In the genomic region with DNA sequence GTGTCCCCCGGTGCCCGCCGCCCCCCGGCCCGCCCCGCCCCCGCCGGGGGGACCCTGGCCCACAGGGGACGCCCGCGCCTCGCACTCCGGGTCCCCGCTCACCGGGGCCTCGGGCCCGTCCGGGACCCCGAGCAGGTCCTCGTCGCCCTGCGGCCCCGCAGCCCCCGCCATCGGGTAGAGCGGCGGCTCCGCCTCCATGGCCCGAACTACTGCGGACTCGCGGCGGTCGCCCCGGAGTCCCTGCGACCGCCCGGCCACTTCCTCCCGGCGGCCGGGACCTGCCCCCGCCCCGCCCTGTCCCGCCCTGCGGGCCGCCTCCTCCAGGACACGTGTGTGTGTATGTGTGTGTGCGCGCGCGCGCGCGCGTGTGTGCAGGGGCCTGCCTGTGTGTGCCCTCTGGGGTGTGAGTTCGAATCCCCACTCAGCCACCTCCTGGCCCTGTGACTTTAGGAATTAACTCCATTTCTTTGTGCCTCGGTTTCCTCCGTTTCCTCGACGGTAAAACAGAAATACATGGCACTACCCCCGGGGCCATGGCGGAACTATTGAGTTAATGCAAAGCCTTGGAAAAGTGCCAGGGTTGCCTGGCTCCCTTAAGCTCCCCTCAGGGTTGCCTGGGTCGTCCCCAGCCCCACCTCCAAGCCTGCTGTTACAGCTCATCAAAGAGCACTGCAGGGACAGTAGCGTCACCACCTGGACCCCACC, we compare ENCODE assay signal across 8 cellular contexts. TPM values are rescaled to one million over a fixed set of nuclear protein-coding genes. Genes with fewer than 3 reads are reported as not detected.
DNase-seq lines count a peak whose midpoint lies in the region; ATAC-seq and TF ChIP-seq lines count a peak whose summit lies in the region.

A gene with protein sequence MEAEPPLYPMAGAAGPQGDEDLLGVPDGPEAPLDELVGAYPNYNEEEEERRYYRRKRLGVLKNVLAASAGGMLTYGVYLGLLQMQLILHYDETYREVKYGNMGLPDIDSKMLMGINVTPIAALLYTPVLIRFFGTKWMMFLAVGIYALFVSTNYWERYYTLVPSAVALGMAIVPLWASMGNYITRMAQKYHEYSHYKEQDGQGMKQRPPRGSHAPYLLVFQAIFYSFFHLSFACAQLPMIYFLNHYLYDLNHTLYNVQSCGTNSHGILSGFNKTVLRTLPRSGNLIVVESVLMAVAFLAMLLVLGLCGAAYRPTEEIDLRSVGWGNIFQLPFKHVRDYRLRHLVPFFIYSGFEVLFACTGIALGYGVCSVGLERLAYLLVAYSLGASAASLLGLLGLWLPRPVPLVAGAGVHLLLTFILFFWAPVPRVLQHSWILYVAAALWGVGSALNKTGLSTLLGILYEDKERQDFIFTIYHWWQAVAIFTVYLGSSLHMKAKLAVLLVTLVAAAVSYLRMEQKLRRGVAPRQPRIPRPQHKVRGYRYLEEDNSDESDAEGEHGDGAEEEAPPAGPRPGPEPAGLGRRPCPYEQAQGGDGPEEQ (minus strand): TSS at position 252 of the 705 bp plus-strand sequence. CDS start 54 bp downstream, at position 198.

- peaks cover 7% of the 10 kb centered on the region for H3K27me3 ChIP-seq in endodermal cell (ENCODE audit: control insufficient read depth, insufficient read depth, low read length, poor library complexity, severe bottlenecking)

- peak within 1 kb of the TSS; percentile 68 for H3K4me3 ChIP-seq in endodermal cell (ENCODE audit: low read length)

- no peak within 1 kb of the TSS for H3K27ac Mint-ChIP-seq in endodermal cell

- H3K4me3 Mint-ChIP-seq in endodermal cell, result peak within 1 kb of the TSS; percentile 55

- ATAC-seq in HG03039 (IDR thresholded peaks at IDR 0.05; ENCODE audit: unreplicated experiment), result peak; percentile 45

- no peaks in the 10 kb centered on the region for H3K36me3 ChIP-seq in endodermal cell (ENCODE audit: control insufficient read depth, insufficient read depth, low read length)

- H3K9me3 Mint-ChIP-seq in endodermal cell, result peaks cover 3% of the 10 kb centered on the region

- TF ChIP-seq CTCF in endodermal cell (conservative IDR thresholded peaks at IDR 0.05), result no peak

- peaks cover 4% of the 10 kb centered on the region for H3K36me3 Mint-ChIP-seq in endodermal cell (ENCODE audit: low read depth)

- 8 to 21% methylated on average over 16 to 64 of the region's 64 CpGs for WGBS in endodermal cell (ENCODE audit: insufficient coverage in 1 of 2, insufficient read length in 1 of 2), 2 experiments

- H3K4me1 Mint-ChIP-seq in endodermal cell, result peaks cover 2% of the 10 kb centered on the region

- peaks cover 8% of the 10 kb centered on the region for H3K27me3 Mint-ChIP-seq in endodermal cell (ENCODE audit: insufficient read depth)

- H3K4me1 ChIP-seq in endodermal cell (ENCODE audit: control insufficient read depth, insufficient read depth, low read length), result no peaks in the 10 kb centered on the region

- no peak within 1 kb of the TSS for H3K9ac ChIP-seq in endodermal cell (ENCODE audit: extremely low read depth, low read length, poor library complexity, severe bottlenecking)

- DNase-seq in NCI-H1436 (lab: John Stamatoyannopoulos, UW), result peak; percentile 23
- DNase-seq in NCI-H1436 treated with DMSO at 0.1 percent for 48 hours (lab: John Stamatoyannopoulos, UW), result no peak
- peak; percentile 77 for DNase-seq in NOMO-1 treated with DMSO at 0.1 percent for 48 hours (lab: John Stamatoyannopoulos, UW; ENCODE audit: unreplicated experiment)
- peak; percentile 48 to 55 for DNase-seq in activated CD8-positive, alpha-beta memory T cell treated with anti-CD3 and anti-CD28 coated beads for 4 hours (ENCODE audit: low read depth in 2 of 2)
- peak; percentile 91 for DNase-seq in endodermal cell
- peak; percentile 90 for DNase-seq in mucosa of gallbladder (ENCODE audit: low spot score)
- DNase-seq in stimulated activated CD8-positive, alpha-beta memory T cell treated with anti-CD3 and anti-CD28 coated beads, Interleukin-4, amount 100 ng/mL, for 4 hours (ENCODE audit: low read depth in 2 of 2, low spot score in 1 of 2), result peak; percentile 31 to 61

- H3K9me3 ChIP-seq in endodermal cell (ENCODE audit: control insufficient read depth, low read length), result no peaks in the 10 kb centered on the region

- H3K27ac ChIP-seq in endodermal cell (ENCODE audit: low read depth, low read length), result no peak within 1 kb of the TSS

RNA-seq across cellular contexts. Expression of the gene that starts here (rescaled TPM):
- total RNA-seq in endodermal cell (10 to 100 TPM; 27.1 to 32.0 TPM), mucosa of gallbladder (107 TPM)
- 13.6 TPM for polyA plus RNA-seq in endodermal cell (2013, experiment 1 of 2)
- 10.8 TPM for polyA plus RNA-seq in endodermal cell (2013, experiment 2 of 2)
